In the genomic region with DNA sequence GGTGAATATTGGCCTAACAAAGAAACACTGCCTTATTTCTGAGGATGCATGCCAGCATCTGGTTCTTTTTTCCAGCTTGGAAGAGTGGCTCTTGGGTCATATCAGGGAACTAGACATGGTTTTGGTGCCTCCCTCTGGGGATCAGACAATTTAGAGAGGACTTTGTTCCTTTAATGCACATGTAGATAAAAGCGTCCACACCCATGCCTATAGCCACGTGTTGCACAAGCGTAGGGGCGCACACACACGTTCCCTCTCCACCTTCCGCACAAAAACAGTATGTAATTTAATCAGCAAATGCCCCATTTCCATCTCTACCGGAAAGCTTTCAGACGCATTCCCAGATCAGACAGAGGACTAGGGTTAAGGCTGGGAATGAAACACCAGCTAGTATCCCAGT, we compare ENCODE assay signal across 29 cellular contexts.
"Had no signal": no experiment of that assay in that cellular context is flagged by ENCODE, and none has a peak within 500 bp of the region (broad histone marks: within the 10 kb centered on the region; RNA-seq: fewer than 3 reads in every experiment).

No MANE protein-coding gene starts in this region.

- H3K9me3 ChIP-seq: esophagus muscularis mucosa, gastroesophageal sphincter had no signal

- H3K36me3 ChIP-seq: brain microvascular endothelial cell, esophagus muscularis mucosa, gastroesophageal sphincter, WERI-Rb-1 had no signal

- FAIRE-seq: astrocyte, colon, endometrium, endothelial cell of umbilical vein had no signal

- H3K4me1 ChIP-seq: esophagus muscularis mucosa, foreskin keratinocyte, gastroesophageal sphincter had no signal

- H3K27ac ChIP-seq: brain microvascular endothelial cell, epithelial cell of prostate, esophagus muscularis mucosa, foreskin keratinocyte, gastroesophageal sphincter, WERI-Rb-1 had no signal

- H3K4me3 ChIP-seq: esophagus muscularis mucosa, gastroesophageal sphincter had no signal

- H3K27me3 ChIP-seq: brain microvascular endothelial cell, esophagus muscularis mucosa had no signal

- DNase-seq: activated B cell treated with CpG ODN at 0.5 μM for 24 hours; activated CD4-positive, alpha-beta T cell treated with anti-CD3 and anti-CD28 coated beads for 48 hours; activated CD4-positive, alpha-beta T cell treated with anti-CD3 and anti-CD28 coated beads, Interleukin-2, amount 50 U/mL, for 1 hour; activated CD4-positive, alpha-beta T cell treated with anti-CD3 and anti-CD28 coated beads, Interleukin-2, amount 50 U/mL, for 48 hours; activated CD8-positive, alpha-beta memory T cell treated with anti-CD3 and anti-CD28 coated beads for 24 hours; activated CD8-positive, alpha-beta T cell treated with anti-CD3 and anti-CD28 coated beads for 36 hours; activated effector memory CD4-positive, alpha-beta T cell treated with Interleukin-2 at 50 U/mL for 16 hours; activated gamma-delta T cell treated with Interleukin-2 at 50 U/mL for 16 hours; activated naive CD4-positive, alpha-beta T cell treated with anti-CD3 and anti-CD28 coated beads, Interleukin-2, amount 50 U/mL, for 16 hours; activated naive CD4-positive, alpha-beta T cell treated with Interleukin-2 at 50 U/mL for 16 hours; activated T-cell treated with anti-CD3 and anti-CD28 coated beads, Interleukin-2, amount 50 U/mL, for 4 hours; amniotic stem cell; anterior cingulate cortex; brain microvascular endothelial cell; effector CD8-positive, alpha-beta T cell; foreskin keratinocyte; T-helper 1 cell; T-helper 17 cell; T1000; WERI-Rb-1 had no signal

- ATAC-seq: activated CD4-positive, CD25-positive, alpha-beta regulatory T cell treated with anti-CD3 and anti-CD28 coated beads, Interleukin-2, amount 50 U/mL, for 24 hours; activated CD8-positive, alpha-beta T cell treated with anti-CD3 and anti-CD28 coated beads for 36 hours; activated T-cell treated with anti-CD3 and anti-CD28 coated beads, Interleukin-2, amount 50 U/mL, for 4 hours; activated T-helper 17 cell treated with anti-CD3 and anti-CD28 coated beads, Interleukin-2, amount 50 U/mL, for 72 hours; foreskin keratinocyte; gastroesophageal sphincter; T-helper 17 cell had no signal
